In genomic region chr1:6070450-6070974, GRCh38 we compare ENCODE assay signal across 19 cellular contexts. TPM values are rescaled to one million over a fixed set of nuclear protein-coding genes. Genes with fewer than 3 reads are reported as not detected.
A peak's percentile ranks its signal among the peaks of the same experiment; 100 is the strongest.
DNase-seq lines count a peak whose midpoint lies in the region; ATAC-seq, FAIRE-seq and TF ChIP-seq lines count a peak whose summit lies in the region.
"Had no signal": no experiment of that assay in that cellular context is flagged by ENCODE, and none has a peak within 500 bp of the region (broad histone marks: within the 10 kb centered on the region; RNA-seq: fewer than 3 reads in every experiment).

No MANE protein-coding gene starts in this region.

- H3K79me1 ChIP-seq in H1 (ENCODE audit: low read depth, low read length): no peaks in the 10 kb centered on the region

- H3K27ac ChIP-seq in PC-3 (ENCODE audit: low read length) (no peak overlapping the region), H1 (ENCODE audit: low read depth, low read length) (no peak overlapping the region)
- H3K27ac ChIP-seq: BLaER1 treated with 17β-estradiol and CSF1 and Interleukin-3, amounts not matched to agents 10 nM and 100 nM had no signal

- H3K9me3 Mint-ChIP-seq in activated naive CD4-positive, alpha-beta T cell treated with anti-CD3 and anti-CD28 coated beads, Interleukin-2, amount 50 U/mL, for 24 hours: no peaks in the 10 kb centered on the region
- H3K9me3 Mint-ChIP-seq: CD8-positive, alpha-beta T cell; H9 had no signal

- POLR2A ChIA-PET in PC-3 (lab: Charles Lee; ENCODE audit: unreplicated experiment) (interaction anchor here (0.6 kb wide), 1 partner anchor 66 kb away, joined by 3 read pairs; no protein-coding TSS in a partner anchor), H1 (lab: Charles Lee; ENCODE audit: partially characterized antibody) (interaction anchor here (1.4 kb wide), 1 partner anchor 10 kb away, joined by 4 read pairs; no protein-coding TSS in a partner anchor)

- no TSS peak for BruUV-seq in PC-3 (replicated peaks; lab: Mats Ljungman, UMichigan)

- no peak for TF ChIP-seq EP300 in H1 (IDR thresholded peaks at IDR 0.05; ENCODE audit: borderline replicate concordance in 1 of 2, low read depth in 2 of 2, low read length in 2 of 2)

- H3K23me2 ChIP-seq in H1 (ENCODE audit: low read depth, low read length): no peaks in the 10 kb centered on the region

- H3K4me1 ChIP-seq in PC-3 (ENCODE audit: insufficient read depth, low read length) (no peaks in the 10 kb centered on the region), H1 (replicated peaks in 1 of 4; ENCODE audit: control insufficient read depth in 3 of 4, insufficient read depth in 4 of 4, low read length in 3 of 4) (no peaks in the 10 kb centered on the region)

- no peak for TF ChIP-seq RAD21 in H1 (IDR thresholded peaks at IDR 0.05 in 1 of 2, conservative IDR thresholded peaks at IDR 0.05 in 1 of 2; ENCODE audit: low read depth in 2 of 2, low read length in 2 of 2)

- no peak overlapping the region for H4K8ac ChIP-seq in H1 (ENCODE audit: extremely low read depth, insufficient read depth, low read length)

- H2AK5ac ChIP-seq in H1 (ENCODE audit: low read depth, low read length): no peak overlapping the region

- ATAC-seq in PC-3: no peak; the same call in 1 of the 2 replicates
- ATAC-seq: CD8-positive, alpha-beta T cell had no signal

- H3K4me2 ChIP-seq in PC-3 (ENCODE audit: low read length) (no peak overlapping the region), H1 (ENCODE audit: insufficient read depth in 1 of 2, low read depth in 2 of 2, low read length in 2 of 2) (no peak overlapping the region)

- intact Hi-C loops in PC-3 (cut with micrococcal nuclease): no loop called here

- no peaks in the 10 kb centered on the region for H3K36me3 ChIP-seq in PC-3 (ENCODE audit: low read depth, low read length)
- no peaks in the 10 kb centered on the region for H3K36me3 ChIP-seq in H1 (ENCODE audit: control insufficient read depth in 2 of 4, insufficient read depth in 4 of 4, low read length in 3 of 4)

- FAIRE-seq in H1 (lab: Jason Lieb, UNC): no peak
- FAIRE-seq: G401.6, GM12891, GM19239 had no signal

- H3K4ac ChIP-seq in H1 (replicated peaks; ENCODE audit: insufficient read length, low read depth, low read length): no peak overlapping the region

- TF ChIP-seq POLR2A in H1 (IDR thresholded peaks at IDR 0.05; ENCODE audit: control extremely low read depth in 1 of 2, low read depth in 2 of 2, low read length in 2 of 2): no peak

- DNase-seq in activated naive CD4-positive, alpha-beta T cell treated with anti-CD3 and anti-CD28 coated beads, Interleukin-2, amount 50 U/mL, for 16 hours: no peak
- DNase-seq in PC-3 (peak; percentile 22), H1 (ENCODE audit: low read depth in 1 of 2, low spot score in 2 of 2) (no peak), NCI-H446 treated with DMSO at 0.1 percent for 48 hours (lab: John Stamatoyannopoulos, UW) (no peak), DMS114 treated with DMSO at 0.1 percent for 48 hours (lab: John Stamatoyannopoulos, UW; ENCODE audit: unreplicated experiment) (no peak)
- DNase-seq in effector CD4-positive, alpha-beta T cell: no peak
- DNase-seq: 8988T; Calu3; CD8-positive, alpha-beta T cell; DMS53; DND-41; GOT3; H9 had no signal

- H2AFZ ChIP-seq in PC-3 (ENCODE audit: low read length) (no peak overlapping the region), H1 (ENCODE audit: low read length) (no peak overlapping the region)

- no peak overlapping the region for H3K14ac ChIP-seq in H1 (ENCODE audit: insufficient read length)

- H3K27me3 ChIP-seq in PC-3 (ENCODE audit: low read length) (no peaks in the 10 kb centered on the region), H1 (replicated peaks in 1 of 4; ENCODE audit: control insufficient read depth in 3 of 4, extremely low read depth in 1 of 4, insufficient read depth in 3 of 4, low read length in 3 of 4) (no peaks in the 10 kb centered on the region; a peak in 1 of 7 replicates)
- H3K27me3 ChIP-seq: BLaER1 treated with 17β-estradiol and CSF1 and Interleukin-3, amounts not matched to agents 10 nM and 100 nM had no signal

- H3K36me3 Mint-ChIP-seq in activated naive CD4-positive, alpha-beta T cell treated with anti-CD3 and anti-CD28 coated beads, Interleukin-2, amount 50 U/mL, for 24 hours: peaks cover 3% of the 10 kb centered on the region

- H2BK20ac ChIP-seq in H1 (ENCODE audit: low read length): no peak overlapping the region

- H3K23ac ChIP-seq in H1 (ENCODE audit: insufficient read length): no peak overlapping the region

- no peak overlapping the region for H3K56ac ChIP-seq in H1 (replicated peaks; ENCODE audit: insufficient read length, low read depth, low read length)

- H2BK120ac ChIP-seq in H1 (replicated peaks; ENCODE audit: low read depth, low read length): no peak overlapping the region

- no peaks in the 10 kb centered on the region for H4K20me1 ChIP-seq in PC-3 (ENCODE audit: low read length)
- peaks cover 0 to 2% of the 10 kb centered on the region in 2 experiments for H4K20me1 ChIP-seq in H1 (replicated peaks in 1 of 2; ENCODE audit: control insufficient read depth in 1 of 2, insufficient read depth in 2 of 2, low read length in 2 of 2)

- no peak overlapping the region for H3K4me3 Mint-ChIP-seq in activated naive CD4-positive, alpha-beta T cell treated with anti-CD3 and anti-CD28 coated beads, Interleukin-2, amount 50 U/mL, for 24 hours
- H3K4me3 Mint-ChIP-seq: B cell; CD8-positive, alpha-beta T cell; H9 had no signal

- 88% methylated on average over 9 of the region's 9 CpGs; no CpG with 5 or more reads in 1 of the 2 experiments for WGBS in H1 (ENCODE audit: extremely low coverage in 1 of 2, insufficient coverage in 1 of 2, insufficient read length in 1 of 2, insufficient replicate concordance in 2 of 2, low coverage in 1 of 2, low lambda C conversion rate in 2 of 2, missing lambda C conversion rate in 1 of 2), 2 experiments

- no peak overlapping the region for H4K91ac ChIP-seq in H1 (replicated peaks; ENCODE audit: insufficient read length, low read length)

- H3K79me2 ChIP-seq in PC-3 (ENCODE audit: low read length) (no peaks in the 10 kb centered on the region), H1 (ENCODE audit: control insufficient read depth in 1 of 2, insufficient read depth in 2 of 2, low read length in 2 of 2) (no peaks in the 10 kb centered on the region)

- no peaks in the 10 kb centered on the region for H3K27me3 Mint-ChIP-seq in activated naive CD4-positive, alpha-beta T cell treated with anti-CD3 and anti-CD28 coated beads, Interleukin-2, amount 50 U/mL, for 24 hours
- H3K27me3 Mint-ChIP-seq: B cell had no signal

- H3K27ac Mint-ChIP-seq in activated naive CD4-positive, alpha-beta T cell treated with anti-CD3 and anti-CD28 coated beads, Interleukin-2, amount 50 U/mL, for 24 hours: peak overlapping the region; percentile 32
- H3K27ac Mint-ChIP-seq: B cell; CD8-positive, alpha-beta T cell; H9 had no signal

- TF ChIP-seq CTCF in PC-3 (conservative IDR thresholded peaks at IDR 0.05; ENCODE audit: low read depth, low read length): no peak
- TF ChIP-seq CTCF in H1 (IDR thresholded peaks at IDR 0.05; ENCODE audit: control extremely low read depth in 1 of 3, insufficient read depth in 1 of 3, low read depth in 1 of 3, low read length in 3 of 3): no peak

- H3K9me2 ChIP-seq in PC-3 (replicated peaks; ENCODE audit: low read length): no peaks in the 10 kb centered on the region

- CTCF ChIA-PET in PC-3 (lab: Charles Lee) (no interaction called here), H1 (lab: Charles Lee; ENCODE audit: partially characterized antibody) (interaction anchor here (0.8 to 4.6 kb wide), 4 partner anchors 13 to 169 kb away, joined by 3 to 22 read pairs (median 4); no protein-coding TSS in a partner anchor)

- no peaks in the 10 kb centered on the region for H3K4me1 Mint-ChIP-seq in activated naive CD4-positive, alpha-beta T cell treated with anti-CD3 and anti-CD28 coated beads, Interleukin-2, amount 50 U/mL, for 24 hours
- H3K4me1 Mint-ChIP-seq: B cell had no signal

- no peak overlapping the region for H2BK12ac ChIP-seq in H1 (ENCODE audit: low read depth, low read length)

- no peak overlapping the region for H2BK15ac ChIP-seq in H1 (ENCODE audit: low read length)

- H3F3A ChIP-seq in PC-3 (ENCODE audit: low read length, unreplicated experiment): no peaks in the 10 kb centered on the region

- H2BK5ac ChIP-seq in H1 (ENCODE audit: low read depth, low read length): no peak overlapping the region

- H3K9me3 ChIP-seq in PC-3 (ENCODE audit: low read length) (no peaks in the 10 kb centered on the region), H1 (ENCODE audit: insufficient read depth in 2 of 2, low read depth in 1 of 2, low read length in 1 of 2) (no peaks in the 10 kb centered on the region)
- H3K9me3 ChIP-seq: BLaER1 treated with 17β-estradiol and CSF1 and Interleukin-3, amounts not matched to agents 10 nM and 100 nM had no signal

- H3K4me3 ChIP-seq in PC-3 (ENCODE audit: low read length): no peak overlapping the region
- no peak overlapping the region for H3K4me3 ChIP-seq in H1 (ENCODE audit: extremely low read depth in 1 of 4, insufficient read depth in 2 of 4, low read depth in 3 of 4, low read length in 4 of 4)
- H3K4me3 ChIP-seq: BLaER1 treated with 17β-estradiol and CSF1 and Interleukin-3, amounts not matched to agents 10 nM and 100 nM had no signal

- H4K5ac ChIP-seq in H1 (ENCODE audit: insufficient read length, low read depth, low read length): no peak overlapping the region

- H3K18ac ChIP-seq in H1 (ENCODE audit: extremely low read depth, low read length): no peak overlapping the region

- H3K9ac ChIP-seq in PC-3 (ENCODE audit: low read length): no peak overlapping the region
- no peak overlapping the region for H3K9ac ChIP-seq in H1 (replicated peaks in 1 of 4; ENCODE audit: extremely low read depth in 1 of 4, low read depth in 3 of 4, low read length in 3 of 4)

TF ChIP-seq in H1, 55 proteins besides CTCF, POLR2A, EP300 and RAD21 (continues in another document):
- no peak for TF ChIP-seq POLR2AphosphoS5 (IDR thresholded peaks at IDR 0.05; ENCODE audit: low read depth, low read length)
- TF ChIP-seq TAF7 (optimal IDR thresholded peaks at IDR 0.05; ENCODE audit: borderline replicate concordance, low read depth, low read length): no peak
- TF ChIP-seq KDM1A (IDR thresholded peaks at IDR 0.05; ENCODE audit: borderline replicate concordance, low read length): 0 out of 2 replicates have a peak, but pooled peaks have one; percentile 50
- TF ChIP-seq HDAC2 (IDR thresholded peaks at IDR 0.05; ENCODE audit: borderline replicate concordance in 1 of 2, low read depth in 2 of 2, low read length in 2 of 2): no peak
- TF ChIP-seq CBX5 (IDR thresholded peaks at IDR 0.05; ENCODE audit: low read depth, low read length): no peak

RNA-seq across cellular contexts. Expression of gene KCNAB2, which starts 24.8 kb away (rescaled TPM):
- 26.4 and 28.5 TPM in 2 replicates for total RNA-seq in PC-3 (2014; rRNA removed)
- total RNA-seq in H1 (2021; fragmentation: NEBNext Ultra II Directional; extraction: Animal tissue kit (Norgen Biotek cat#: 25700)): 7.0 and 7.1 TPM in 2 replicates
- 4.5 and 6.2 TPM in 2 replicates for polyA plus RNA-seq in H1 (2011; rRNA removed)
- 5.9 TPM for polyA plus RNA-seq in H1 (2011; cell fraction: cytosol; rRNA removed)
- polyA plus RNA-seq in H1 (2011; cell fraction: nucleus; rRNA removed): 19.4 TPM
- polyA plus RNA-seq in H1 (2012, experiment 1 of 2): 7.0 to 8.9 TPM (median 7.3 TPM) in 4 replicates
- 5.2 TPM for polyA plus RNA-seq in H1 (2012, experiment 2 of 2)
- polyA plus RNA-seq in H1 (2013, experiment 1 of 2): 2.9 TPM
- 2.9 TPM for polyA plus RNA-seq in H1 (2013, experiment 2 of 2)
- 3.6 and 4.9 TPM in 2 replicates for polyA minus RNA-seq in H1 (2011; rRNA and poly(A)+ RNA removed)
- 5.2 TPM for polyA minus RNA-seq in H1 (2011; cell fraction: cytosol; rRNA and poly(A)+ RNA removed)
- 6.5 TPM for polyA minus RNA-seq in H1 (2011; cell fraction: nucleus; rRNA and poly(A)+ RNA removed)
